23 cellular contexts compared by ENCODE assay signal in genomic region chr18:45083456-45083855, GRCh38.
"Had no signal": no experiment of that assay in that cellular context is flagged by ENCODE, and none has a peak within 500 bp of the region (broad histone marks: within the 10 kb centered on the region; RNA-seq: fewer than 3 reads in every experiment).

No MANE protein-coding gene starts in this region.

- H3K27ac ChIP-seq: HL-60, KMS-11 had no signal

- H3K4me2 ChIP-seq: KMS-11, SK-N-SH had no signal

- H3K27ac Mint-ChIP-seq: IgD-negative memory B cell had no signal

- H3K4me3 Mint-ChIP-seq: IgD-negative memory B cell had no signal

- DNase-seq: MV-4-11, NCI-H1048, NCI-H1105 treated with DMSO at 0.1 percent for 48 hours, NCI-H1417 treated with DMSO at 0.1 percent for 48 hours, NCI-H146, NCI-H1694 treated with DMSO at 0.1 percent for 48 hours, NCI-H1930, NCI-H2081, NCI-H2107, NCI-H226, NCI-H446, NCI-H510A, NCI-H524 treated with DMSO at 0.1 percent for 48 hours, NCI-H774, Right ventricle myocardium superior, RPMI8226, SIG-M5, SK-N-SH, SW 1271 had no signal

- H3K9me3 ChIP-seq: SK-N-SH had no signal

- H3K9me2 ChIP-seq: SK-N-SH had no signal

- ATAC-seq: K562 had no signal

- H3K4me3 ChIP-seq: K562 had no signal
